Comparison of ENCODE assay signal across 1 cellular context in genomic region chr3:127803619-127804018, GRCh38.
TF ChIP-seq lines count a peak whose summit lies in the region.

No MANE protein-coding gene starts in this region.

TF ChIP-seq in HEK293, 187 proteins besides CTCF, POLR2A, EP300 and RAD21 (continued from another document):
- TF ChIP-seq IKZF3 (tag by site-specific recombination; IDR thresholded peaks at IDR 0.05) (no peak), ZNF629 (tag by site-specific recombination; IDR thresholded peaks at IDR 0.05) (peak; percentile 87)
